Comparison of ENCODE assay signal across 3 cellular contexts in the genomic region with DNA sequence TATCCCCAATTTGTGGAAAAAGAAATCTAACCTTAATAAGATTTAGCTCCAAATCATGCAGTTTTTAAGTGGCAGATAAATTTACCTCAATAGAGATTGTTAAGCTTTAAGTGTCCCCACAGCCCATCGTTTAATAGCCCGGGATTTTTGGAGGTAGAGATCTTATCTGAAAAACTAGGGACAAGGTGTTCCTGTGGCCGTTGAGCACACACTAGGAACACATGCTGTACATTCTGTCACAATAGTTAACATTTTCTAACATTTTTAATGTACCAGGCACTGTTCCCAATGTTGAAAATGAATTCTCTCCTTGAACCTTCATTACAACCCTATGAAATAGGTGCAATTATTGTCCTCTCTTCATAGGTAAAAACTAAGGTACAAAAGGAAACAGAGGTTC.
"Had no signal": no experiment of that assay in that cellular context is flagged by ENCODE, and none has a peak within 500 bp of the region (broad histone marks: within the 10 kb centered on the region; RNA-seq: fewer than 3 reads in every experiment).

No MANE protein-coding gene starts in this region.

- H3K4me3 ChIP-seq: GM12878 had no signal

- DNase-seq: GDM1, GF-D8 had no signal

- ATAC-seq: GM12878 had no signal
